17 cellular contexts compared by ENCODE assay signal in genomic region chr7:106915407-106915806, GRCh38. TPM values are rescaled to one million over a fixed set of nuclear protein-coding genes. Genes with fewer than 3 reads are reported as not detected.
DNase-seq lines count a peak whose midpoint lies in the region; ATAC-seq, FAIRE-seq and TF ChIP-seq lines count a peak whose summit lies in the region.
"Had no signal": no experiment of that assay in that cellular context is flagged by ENCODE, and none has a peak within 500 bp of the region (broad histone marks: within the 10 kb centered on the region; RNA-seq: fewer than 3 reads in every experiment).

No MANE protein-coding gene starts in this region.

- H3K4me3 ChIP-seq in HepG2 (replicated peaks in 1 of 3; ENCODE audit: insufficient read depth in 1 of 3, low read depth in 2 of 3, low read length in 3 of 3) (no peak overlapping the region), right lobe of liver (no peak overlapping the region), OCI-LY3 (ENCODE audit: low read length) (peak overlapping the region; percentile 9)
- H3K4me3 ChIP-seq: BLaER1 treated with 17β-estradiol and CSF1 and Interleukin-3, amounts not matched to agents 10 nM and 100 nM had no signal

- intact Hi-C loops in HepG2 (cut with micrococcal nuclease; ENCODE audit: unreplicated experiment) (no loop called here), right lobe of liver (cut with DNase I) (no loop called here)

- H3K9me3 ChIP-seq in HepG2 (ENCODE audit: low read length) (no peaks in the 10 kb centered on the region), right lobe of liver (no peaks in the 10 kb centered on the region), OCI-LY3 (ENCODE audit: insufficient read depth, low read length) (no peaks in the 10 kb centered on the region)

- H3K36me3 ChIP-seq in HepG2 (replicated peaks in 1 of 2; ENCODE audit: control insufficient read depth in 1 of 2, insufficient read depth in 2 of 2, low read length in 2 of 2) (no peaks in the 10 kb centered on the region), right lobe of liver (no peaks in the 10 kb centered on the region), OCI-LY3 (replicated peaks; ENCODE audit: low read depth, low read length) (peaks cover 8% of the 10 kb centered on the region)

- no peak for TF ChIP-seq EP300 in HepG2 (IDR thresholded peaks at IDR 0.05; ENCODE audit: low read depth in 2 of 2, low read length in 2 of 2)
- TF ChIP-seq EP300 in HepG2 (CRISPR knock-in tag; IDR thresholded peaks at IDR 0.05; ENCODE audit: borderline replicate concordance) = no peak

- H4K20me1 ChIP-seq in HepG2 (ENCODE audit: insufficient read depth, low read length) (no peaks in the 10 kb centered on the region), OCI-LY3 (ENCODE audit: insufficient read depth, low read length) (no peaks in the 10 kb centered on the region)

- H3K36me3 Mint-ChIP-seq in stimulated activated effector memory CD8-positive, alpha-beta T cell treated with anti-CD3 and anti-CD28 coated beads, Interleukin-12 subunit alpha, Interleukin-12 subunit beta, amount 100 ng/mL, for 72 hours = peaks cover 10% of the 10 kb centered on the region

- no peak for TF ChIP-seq CTCF in HepG2 (CRISPR knock-in tag; IDR thresholded peaks at IDR 0.05)
- no peak for TF ChIP-seq CTCF in right lobe of liver (IDR thresholded peaks at IDR 0.05)
- TF ChIP-seq CTCF in OCI-LY3 (IDR thresholded peaks at IDR 0.05; ENCODE audit: low read depth, low read length) = no peak

- CTCF ChIA-PET in HepG2 (lab: Yijun Ruan, JAX; ENCODE audit: low intra/inter-chr PET ratio, low total read pairs) = no interaction called here

- no peaks in the 10 kb centered on the region for H3K79me2 ChIP-seq in HepG2 (ENCODE audit: insufficient read depth, low read length)
- H3K79me2 ChIP-seq in OCI-LY3 (ENCODE audit: low read length) = no peaks in the 10 kb centered on the region

- H3K27me3 ChIP-seq in HepG2 (ENCODE audit: control insufficient read depth in 1 of 2, insufficient read depth in 2 of 2, low read length in 2 of 2) (no peaks in the 10 kb centered on the region; a peak in 1 of 5 replicates), right lobe of liver (no peaks in the 10 kb centered on the region), OCI-LY3 (ENCODE audit: low read depth, low read length) (no peaks in the 10 kb centered on the region)
- H3K27me3 ChIP-seq: BLaER1 treated with 17β-estradiol and CSF1 and Interleukin-3, amounts not matched to agents 10 nM and 100 nM had no signal

- no peak for FAIRE-seq in HepG2 (lab: Jason Lieb, UNC)

- in situ Hi-C loops in HepG2 (cut with HindIII; ENCODE audit: extremely low pct_ligation_motif_present, low pct_unique_long_range_greater_than_20kb) = no loop called here

- TF ChIP-seq RAD21 in HepG2 (CRISPR knock-in tag; IDR thresholded peaks at IDR 0.05) = no peak

- H3K4me1 Mint-ChIP-seq in stimulated activated effector memory CD8-positive, alpha-beta T cell treated with anti-CD3 and anti-CD28 coated beads, Interleukin-12 subunit alpha, Interleukin-12 subunit beta, amount 100 ng/mL, for 72 hours = peaks cover 22% of the 10 kb centered on the region
- H3K4me1 Mint-ChIP-seq: CD4-positive, CD25-positive, alpha-beta regulatory T cell had no signal

- DNase-seq in HepG2 (ENCODE audit: low spot score) = no peak
- no peak for DNase-seq in right lobe of liver
- no peak for DNase-seq in stimulated activated effector memory CD8-positive, alpha-beta T cell treated with anti-CD3 and anti-CD28 coated beads, Interleukin-12 subunit alpha, Interleukin-12 subunit beta, amount 100 ng/mL, for 72 hours (ENCODE audit: low spot score in 2 of 2)
- DNase-seq in stimulated activated CD4-positive, alpha-beta T cell treated with anti-CD3 and anti-CD28 coated beads, Interleukin-15, amount 100 ng/mL, for 24 hours = no peak
- DNase-seq: ACHN; CD4-positive, CD25-positive, alpha-beta regulatory T cell; DMS53; GF-D8; HCEC 1CT; IMR-90; KBM-7 had no signal

- peak overlapping the region; percentile 9 for H3K4me3 Mint-ChIP-seq in stimulated activated effector memory CD8-positive, alpha-beta T cell treated with anti-CD3 and anti-CD28 coated beads, Interleukin-12 subunit alpha, Interleukin-12 subunit beta, amount 100 ng/mL, for 72 hours
- H3K4me3 Mint-ChIP-seq: CD4-positive, CD25-positive, alpha-beta regulatory T cell had no signal

- H3K27ac Mint-ChIP-seq in stimulated activated effector memory CD8-positive, alpha-beta T cell treated with anti-CD3 and anti-CD28 coated beads, Interleukin-12 subunit alpha, Interleukin-12 subunit beta, amount 100 ng/mL, for 72 hours = no peak overlapping the region

- H3K9ac ChIP-seq in HepG2 (ENCODE audit: insufficient read depth, low read depth, low read length) (no peak overlapping the region), OCI-LY3 (ENCODE audit: low read length) (peak overlapping the region; percentile 56)
- H3K9ac ChIP-seq: BLaER1 treated with 17β-estradiol and CSF1 and Interleukin-3, amounts not matched to agents 10 nM and 100 nM had no signal

- H3K4me1 ChIP-seq in HepG2 (ENCODE audit: insufficient read depth, low read length) = no peaks in the 10 kb centered on the region
- H3K4me1 ChIP-seq in right lobe of liver = no peaks in the 10 kb centered on the region
- peaks cover 86% of the 10 kb centered on the region for H3K4me1 ChIP-seq in OCI-LY3 (ENCODE audit: low read length)
- H3K4me1 ChIP-seq: BLaER1 treated with 17β-estradiol and CSF1 and Interleukin-3, amounts not matched to agents 10 nM and 100 nM had no signal

- no TSS peak for BruUV-seq in HepG2 (replicated peaks; lab: Mats Ljungman, UMichigan)

- H3K4me2 ChIP-seq in HepG2 (ENCODE audit: low read depth, low read length) = no peak overlapping the region
- H3K4me2 ChIP-seq in OCI-LY3 (ENCODE audit: low read length) = peak overlapping the region; percentile 59
- H3K4me2 ChIP-seq: BLaER1 treated with 17β-estradiol and CSF1 and Interleukin-3, amounts not matched to agents 10 nM and 100 nM had no signal

- H2AFZ ChIP-seq in HepG2 (ENCODE audit: low read length) = no peak overlapping the region
- no peak overlapping the region for H2AFZ ChIP-seq in OCI-LY3 (ENCODE audit: low read depth, low read length)

- no peak for TF ChIP-seq POLR2A in HepG2 (IDR thresholded peaks at IDR 0.05; ENCODE audit: insufficient read depth in 1 of 2, low read depth in 2 of 2, low read length in 2 of 2)
- TF ChIP-seq POLR2A in right lobe of liver (IDR thresholded peaks at IDR 0.05) = no peak

- H3K27ac ChIP-seq in HepG2 (ENCODE audit: extremely low read length, insufficient read depth, low read length) = no peak overlapping the region
- H3K27ac ChIP-seq in right lobe of liver = no peak overlapping the region
- H3K27ac ChIP-seq in OCI-LY3 (ENCODE audit: low read length) = peak overlapping the region; percentile 92
- H3K27ac ChIP-seq: BLaER1 treated with 17β-estradiol and CSF1 and Interleukin-3, amounts not matched to agents 10 nM and 100 nM; HL-60 had no signal

- H3K9me3 Mint-ChIP-seq in stimulated activated effector memory CD8-positive, alpha-beta T cell treated with anti-CD3 and anti-CD28 coated beads, Interleukin-12 subunit alpha, Interleukin-12 subunit beta, amount 100 ng/mL, for 72 hours = peaks cover 9% of the 10 kb centered on the region

- POLR2A ChIA-PET in HepG2 (lab: Yijun Ruan, JAX) = no interaction called here

- ATAC-seq in HepG2 = no peak
- ATAC-seq in right lobe of liver = no peak
- no peak for ATAC-seq in stimulated activated effector memory CD8-positive, alpha-beta T cell treated with anti-CD3 and anti-CD28 coated beads, Interleukin-12 subunit alpha, Interleukin-12 subunit beta, amount 100 ng/mL, for 72 hours
- no peak for ATAC-seq in GM18868 (IDR thresholded peaks at IDR 0.05; ENCODE audit: unreplicated experiment)
- no peak for ATAC-seq in GM21447 (IDR thresholded peaks at IDR 0.05; ENCODE audit: unreplicated experiment)

- WGBS in HepG2 (ENCODE audit: low lambda C conversion rate) = 2% methylated on average over 2 of the region's 2 CpGs
- WGBS in right lobe of liver (ENCODE audit: insufficient coverage, low coverage, low lambda C conversion rate, missing lambda C conversion rate) = 45% methylated on average over 2 of the region's 2 CpGs

TF ChIP-seq in HepG2, 621 proteins besides CTCF, POLR2A, EP300 and RAD21:
- TF ChIP-seq ZNF547 (CRISPR knock-in tag; IDR thresholded peaks at IDR 0.05) = no peak
- peak; percentile 77 for TF ChIP-seq CREB1 (IDR thresholded peaks at IDR 0.05)
- no peak for TF ChIP-seq CREB1 (CRISPR knock-in tag; IDR thresholded peaks at IDR 0.05)

RNA-seq across cellular contexts. Expression of gene PIK3CG, which starts 50.3 kb away (rescaled TPM):
- total RNA-seq in HepG2 (2016; rRNA removed; fragmentation: Illumina TruSeq; extraction: Trizol) (not detected in 2 replicates), right lobe of liver (1 to 10 TPM in 1 of 6 experiments, under 1 TPM in 5; 0.53 to 1.9 (median 0.71) TPM)
- not detected in 2 replicates for total RNA-seq in HepG2 (2016; cell fraction: cytosol; rRNA removed; fragmentation: Illumina TruSeq; extraction: Trizol; ENCODE audit: low read depth)
- not detected in 2 replicates for total RNA-seq in HepG2 (2016; cell fraction: insoluble cytoplasmic fraction; rRNA removed; fragmentation: Illumina TruSeq; extraction: Trizol)
- not detected in 2 replicates for total RNA-seq in HepG2 (2016; cell fraction: membrane; rRNA removed; fragmentation: Illumina TruSeq; extraction: Trizol)
- not detected in 2 replicates for total RNA-seq in HepG2 (2016; cell fraction: nucleus; rRNA removed; fragmentation: Illumina TruSeq; extraction: Trizol)
- not detected in 2 replicates for polyA plus RNA-seq in HepG2 (2011; rRNA removed)
- polyA plus RNA-seq in HepG2 (2011; cell fraction: cytosol; rRNA removed) = not detected in 2 replicates
- not detected in 2 replicates for polyA plus RNA-seq in HepG2 (2011; cell fraction: nucleus; rRNA removed)
- not detected in 2 replicates for polyA plus RNA-seq in HepG2 (2012)
- polyA plus RNA-seq in HepG2 (2016; cell fraction: cytosol; fragmentation: Illumina TruSeq; extraction: Trizol; ENCODE audit: low read depth) = not detected in 2 replicates
- not detected in 2 replicates for polyA plus RNA-seq in HepG2 (2016; cell fraction: insoluble cytoplasmic fraction; fragmentation: Illumina TruSeq; extraction: Trizol; ENCODE audit: low read depth)
- not detected in 2 replicates for polyA plus RNA-seq in HepG2 (2016; cell fraction: membrane; fragmentation: Illumina TruSeq; extraction: Trizol; ENCODE audit: low read depth)
- not detected in 2 replicates for polyA plus RNA-seq in HepG2 (2016; cell fraction: nucleus; fragmentation: Illumina TruSeq; extraction: Trizol; ENCODE audit: insufficient read depth, low read depth)
- polyA minus RNA-seq in HepG2 (2011; rRNA and poly(A)+ RNA removed; ENCODE audit: low replicate concordance) = 0.04 and 0.16 TPM in 2 replicates
- polyA minus RNA-seq in HepG2 (2011; cell fraction: cytosol; rRNA and poly(A)+ RNA removed) = not detected in 2 replicates
- polyA minus RNA-seq in HepG2 (2011; cell fraction: nucleus; rRNA and poly(A)+ RNA removed) = not detected in 2 replicates
- total RNA-seq: H4 had no signal
- polyA plus RNA-seq: IMR-90 had no signal
